In the genomic region with DNA sequence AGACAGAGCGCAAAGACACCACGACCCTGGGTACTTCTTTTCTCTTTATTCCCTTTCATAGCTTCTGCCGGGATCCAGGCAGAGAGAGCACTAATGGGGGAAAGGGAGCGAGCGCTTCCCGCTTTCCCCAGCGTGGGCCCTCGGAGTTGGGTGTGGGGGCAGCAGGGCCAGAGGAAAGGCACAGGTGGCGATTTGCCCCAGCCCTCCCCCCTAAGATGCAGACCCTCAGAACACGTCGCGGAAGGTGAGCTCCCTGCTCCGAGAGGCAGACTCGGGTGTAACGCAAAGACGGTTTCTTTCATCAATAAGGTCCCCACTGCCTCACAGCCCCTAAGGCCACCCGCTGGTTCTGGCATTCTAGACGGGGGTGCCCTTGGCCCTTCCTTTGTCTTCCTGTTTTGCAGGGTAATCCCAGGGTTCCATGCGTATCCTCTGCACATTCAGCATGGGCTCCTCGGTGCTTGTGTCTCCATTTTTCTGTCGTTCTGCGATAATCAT, we compare ENCODE assay signal across 8 cellular contexts. TPM values are rescaled to one million over a fixed set of nuclear protein-coding genes. Genes with fewer than 3 reads are reported as not detected.
DNase-seq lines count a peak whose midpoint lies in the region; ATAC-seq, FAIRE-seq and TF ChIP-seq lines count a peak whose summit lies in the region.

No MANE protein-coding gene starts in this region.

- peak overlapping the region; percentile 88 to 97 for H3K4me3 ChIP-seq in HCT116 (replicated peaks in 1 of 2; ENCODE audit: low read depth in 1 of 2, low read length in 2 of 2)
- peak overlapping the region; percentile 71 to 84 for H3K4me3 ChIP-seq in gastroesophageal sphincter
- peak overlapping the region; percentile 82 to 93 for H3K4me3 ChIP-seq in small intestine (ENCODE audit: low read depth in 1 of 2, low read length in 2 of 2)

- no peak for FAIRE-seq in small intestine (lab: Jason Lieb, UNC)

- H3K9me3 ChIP-seq in HCT116 (ENCODE audit: control insufficient read depth in 1 of 2, insufficient read depth in 1 of 2, low read depth in 1 of 2, low read length in 2 of 2) = no peaks in the 10 kb centered on the region
- no peaks in the 10 kb centered on the region for H3K9me3 ChIP-seq in gastroesophageal sphincter
- H3K9me3 ChIP-seq in small intestine (ENCODE audit: control insufficient read depth, low read depth) = no peaks in the 10 kb centered on the region

- no peak for TF ChIP-seq RAD21 in HCT116 (IDR thresholded peaks at IDR 0.05; ENCODE audit: low read depth)

- peak overlapping the region; percentile 95 to 97 for H3K27ac Mint-ChIP-seq in T-cell

- RAD21 ChIA-PET in HCT116 (lab: Charles Lee; ENCODE audit: low non-redundant PET in 1 of 2, low total read pairs in 2 of 2, uncharacterized antibody in 2 of 2, unreplicated experiment in 2 of 2) = no interaction called here

- TF ChIP-seq CTCF in HCT116 (IDR thresholded peaks at IDR 0.05 in 2 of 3, conservative IDR thresholded peaks at IDR 0.05 in 1 of 3; ENCODE audit: borderline replicate concordance in 1 of 3, insufficient read depth in 1 of 3, low read depth in 2 of 3, low read length in 2 of 3) (no peak), gastroesophageal sphincter (IDR thresholded peaks at IDR 0.05) (no peak)

- H3K36me3 Mint-ChIP-seq in T-cell = peaks cover 5% of the 10 kb centered on the region

- H3K4me3 Mint-ChIP-seq in T-cell = peak overlapping the region; percentile 94 to 98 (median 97)

- BruUV-seq in HCT116 (replicated peaks; lab: Mats Ljungman, UMichigan) = TSS peak; percentile 89

- H3K36me3 ChIP-seq in HCT116 (ENCODE audit: control insufficient read depth in 1 of 2, insufficient read depth in 2 of 2, low read length in 2 of 2) (peaks cover 0 to 8% of the 10 kb centered on the region in 2 experiments; a peak in 2 of 4 replicates), gastroesophageal sphincter (peaks cover 0 to 53% of the 10 kb centered on the region in 2 donors), small intestine (ENCODE audit: control insufficient read depth in 2 of 2, insufficient read depth in 2 of 2, low read length in 2 of 2) (peaks cover 5 to 10% of the 10 kb centered on the region in 2 donors)

- H3K27ac ChIP-seq in HCT116 (ENCODE audit: low read depth, low read length) = peak overlapping the region; percentile 95
- H3K27ac ChIP-seq in gastroesophageal sphincter = peak overlapping the region in 3 of 4 donors; percentile 96 to 99 (median 98)
- H3K27ac ChIP-seq in small intestine (ENCODE audit: low read depth in 1 of 2, low read length in 1 of 2) = peak overlapping the region; percentile 87 to 91

- intact Hi-C loops in HCT116 (cut with micrococcal nuclease) = no loop called here

- TF ChIP-seq POLR2A in HCT116 (IDR thresholded peaks at IDR 0.05; ENCODE audit: borderline replicate concordance, extremely low read depth, insufficient read depth, insufficient read length) = no peak
- TF ChIP-seq POLR2A in gastroesophageal sphincter (IDR thresholded peaks at IDR 0.05) = no peak

- H3K27me3 ChIP-seq in HCT116 (ENCODE audit: insufficient read depth, low read length) = no peaks in the 10 kb centered on the region
- no peaks in the 10 kb centered on the region for H3K27me3 ChIP-seq in gastroesophageal sphincter
- no peaks in the 10 kb centered on the region for H3K27me3 ChIP-seq in small intestine (ENCODE audit: control insufficient read depth in 2 of 2, insufficient read depth in 2 of 2, low read length in 2 of 2)

- no peak overlapping the region for H2AFZ ChIP-seq in HCT116 (ENCODE audit: low read depth, low read length, poor library complexity, severe bottlenecking)

- peaks cover 17 to 24% (median 18%) of the 10 kb centered on the region in 3 donors for H3K4me1 Mint-ChIP-seq in T-cell

- CTCF ChIA-PET in HCT116 (lab: Charles Lee) = interaction anchor here (1.9 kb wide), 1 partner anchor 11 kb away, joined by 13 read pairs; the partner anchor contains the start of genes NUBP2 and SPSB3
- CTCF ChIA-PET in T-cell (lab: Charles Lee) = interaction anchor here in 1 of 2 donors (2.2 kb wide), 1 partner anchor 11 kb away, joined by 12 read pairs; the partner anchor contains the start of genes NUBP2 and SPSB3

- H3K79me2 ChIP-seq in HCT116 (ENCODE audit: insufficient read depth, low read length) = peaks cover 52% of the 10 kb centered on the region

- 0 to 5% methylated on average over 3 to 4 of the region's 22 CpGs for WGBS in gastroesophageal sphincter (ENCODE audit: low coverage in 1 of 2), 2 donors
- WGBS in small intestine, 3 donors = 5 to 11% (median 5%) methylated on average over 22 of the region's 22 CpGs

- H3K27me3 Mint-ChIP-seq in T-cell = no peaks in the 10 kb centered on the region

- POLR2A ChIA-PET in HCT116 (lab: Charles Lee) = interaction anchor here (3.5 kb wide), 1 partner anchor 11 kb away, joined by 23 read pairs; the partner anchor contains the start of genes NUBP2 and SPSB3
- POLR2A ChIA-PET in T-cell (lab: Charles Lee) = interaction anchor here in 1 of 2 donors (0.6 kb wide), 1 partner anchor 10 kb away, joined by 6 read pairs; the partner anchor contains the start of gene SPSB3

- H3K9ac ChIP-seq in HCT116 (ENCODE audit: low read length) = peak overlapping the region; percentile 93

- H3K9me3 Mint-ChIP-seq in T-cell = no peaks in the 10 kb centered on the region

- DNase-seq in HCT116 (ENCODE audit: low read depth, low spot score) = no peak
- no peak for DNase-seq in T-cell
- no peak for DNase-seq in small intestine
- no peak for DNase-seq in amniotic stem cell (lab: John Stamatoyannopoulos, UW)
- DNase-seq in Kasumi-1 (lab: John Stamatoyannopoulos, UW) = no peak
- DNase-seq in NCI-H524 treated with DMSO at 0.1 percent for 48 hours (lab: John Stamatoyannopoulos, UW) = no peak

- ATAC-seq in HCT116 (no peak), T-cell (replicated peaks in 1 of 4) (no peak), gastroesophageal sphincter (no peak), HG03442 (IDR thresholded peaks at IDR 0.05; ENCODE audit: unreplicated experiment) (no peak)

- H3K4me1 ChIP-seq in HCT116 (ENCODE audit: control insufficient read depth in 1 of 2, insufficient read depth in 2 of 2, low read length in 2 of 2) (peaks cover 14 to 29% of the 10 kb centered on the region in 2 experiments), gastroesophageal sphincter (peaks cover 0 to 66% (median 27%) of the 10 kb centered on the region in 3 donors), small intestine (ENCODE audit: control insufficient read depth in 2 of 2, insufficient read depth in 1 of 2, low read depth in 1 of 2, low read length in 1 of 2) (peaks cover 0 to 7% of the 10 kb centered on the region in 2 donors)

- no peak for TF ChIP-seq EP300 in gastroesophageal sphincter (IDR thresholded peaks at IDR 0.05)

- peaks cover 5% of the 10 kb centered on the region; the same call in 1 of the 2 replicates for H4K20me1 ChIP-seq in HCT116 (ENCODE audit: insufficient read depth)

- H3K9me2 ChIP-seq in HCT116 (ENCODE audit: insufficient read depth) = no peaks in the 10 kb centered on the region

- peak overlapping the region; percentile 100 for H3K4me2 ChIP-seq in HCT116 (ENCODE audit: low read length)

TF ChIP-seq in HCT116, 20 proteins besides CTCF, POLR2A, EP300 and RAD21 (continues in another document):
- TF ChIP-seq ATF3 (IDR thresholded peaks at IDR 0.05) (no peak), POLR2AphosphoS5 (IDR thresholded peaks at IDR 0.05; ENCODE audit: low read depth, low read length) (0 out of 2 replicates have a peak, but pooled peaks have one; percentile 12)

RNA-seq across cellular contexts. Expression of gene NME3, which starts 0.6 kb away (rescaled TPM):
- total RNA-seq in HCT116 (2021; ENCODE audit: unreplicated experiment) (103 TPM), T-cell (10 to 100 TPM; 45.1 to 95.9 (median 87.5) TPM), gastroesophageal sphincter (100 to 1,000 TPM in 1 of 4 donors, 10 to 100 TPM in 3; 49.9 to 106 (median 87.2) TPM)
- 79.3 and 90.1 TPM in 2 replicates for polyA plus RNA-seq in HCT116 (2012)
- 100 to 1,000 TPM in 2 of 3 donors, 10 to 100 TPM in 1; 94.9 to 293 (median 212) TPM for polyA plus RNA-seq in small intestine

RNA-seq across cellular contexts. Expression of gene EME2, which starts 0.7 kb away (rescaled TPM):
- total RNA-seq in HCT116 (2021; ENCODE audit: unreplicated experiment) = 36.3 TPM
- polyA plus RNA-seq in HCT116 (2012) = 8.9 and 9.0 TPM in 2 replicates
- 10 to 100 TPM; 23.0 to 50.6 (median 34.5) TPM for total RNA-seq in T-cell
- total RNA-seq in gastroesophageal sphincter = 10 to 100 TPM in 1 of 4 donors, 1 to 10 TPM in 3; 4.6 to 20.4 (median 7.7) TPM
- polyA plus RNA-seq in small intestine = 10 to 100 TPM in 1 of 3 donors, 1 to 10 TPM in 2; 6.8 to 16.1 (median 9.0) TPM

RNA-seq across cellular contexts. Expression of gene MRPS34, which starts 1.0 kb away (rescaled TPM):
- 200 TPM for total RNA-seq in HCT116 (2021; ENCODE audit: unreplicated experiment)
- 167 and 191 TPM in 2 replicates for polyA plus RNA-seq in HCT116 (2012)
- 10 to 100 TPM; 37.5 to 91.2 (median 77.9) TPM for total RNA-seq in T-cell
- total RNA-seq in gastroesophageal sphincter = 10 to 100 TPM; 44.4 to 72.8 (median 61.3) TPM
- 100 to 1,000 TPM; 166 to 199 (median 179) TPM for polyA plus RNA-seq in small intestine

RNA-seq across cellular contexts. Expression of gene SPSB3, which starts 10.5 kb away (rescaled TPM):
- total RNA-seq in HCT116 (2021; ENCODE audit: unreplicated experiment) (31.6 TPM), T-cell (100 to 1,000 TPM in 3 of 5 donors, 10 to 100 TPM in 2; 67.3 to 162 (median 139) TPM), gastroesophageal sphincter (10 to 100 TPM; 52.4 to 81.1 (median 75.4) TPM)
- 43.9 and 51.6 TPM in 2 replicates for polyA plus RNA-seq in HCT116 (2012)
- polyA plus RNA-seq in small intestine = 100 to 1,000 TPM in 2 of 3 donors, 10 to 100 TPM in 1; 47.5 to 197 (median 147) TPM

RNA-seq across cellular contexts. Expression of gene NUBP2, which starts 10.8 kb away (rescaled TPM):
- total RNA-seq in HCT116 (2021; ENCODE audit: unreplicated experiment) = 103 TPM
- 75.2 and 77.9 TPM in 2 replicates for polyA plus RNA-seq in HCT116 (2012)
- 10 to 100 TPM; 41.2 to 77.0 (median 74.3) TPM for total RNA-seq in T-cell
- 10 to 100 TPM; 64.4 to 92.2 (median 80.6) TPM for total RNA-seq in gastroesophageal sphincter
- polyA plus RNA-seq in small intestine = 10 to 100 TPM; 60.4 to 70.7 (median 63.2) TPM
